8 cellular contexts compared by ENCODE assay signal in genomic region chr12:95473947-95474817, GRCh38. TPM values are rescaled to one million over a fixed set of nuclear protein-coding genes. Genes with fewer than 3 reads are reported as not detected.
A peak's percentile ranks its signal among the peaks of the same experiment; 100 is the strongest.
DNase-seq lines count a peak whose midpoint lies in the region; ATAC-seq, FAIRE-seq and TF ChIP-seq lines count a peak whose summit lies in the region.

TSS of gene METAP2 (plus strand) at chr12:95474152. CDS start at chr12:95474180, 28 bp downstream.

- peak within 1 kb of the TSS; percentile 91 for H3K27ac ChIP-seq in angular gyrus (ENCODE audit: low read depth, low read length)
- H3K27ac ChIP-seq in psoas muscle = peak within 1 kb of the TSS; percentile 100

- H3K9me3 ChIP-seq in psoas muscle = no peaks in the 10 kb centered on the region

- peak; percentile 87 to 96 for DNase-seq in NCI-H187 (lab: John Stamatoyannopoulos, UW)
- peak; percentile 72 to 95 (median 84) for DNase-seq in T-helper 2 cell
- DNase-seq in left ventricle myocardium superior = peak; percentile 98
- DNase-seq in psoas muscle = peak; percentile 98 to 99
- peak; percentile 92 for DNase-seq in urothelium cell line (ENCODE audit: low spot score)

- no peak for FAIRE-seq in urothelium cell line (lab: Jason Lieb, UNC)

- H3K4me1 ChIP-seq in psoas muscle = peaks cover 30% of the 10 kb centered on the region

- ATAC-seq in GM18498 (IDR thresholded peaks at IDR 0.05; ENCODE audit: unreplicated experiment) (peak; percentile 99), HG02938 (IDR thresholded peaks at IDR 0.05; ENCODE audit: unreplicated experiment) (peak; percentile 96), left ventricle myocardium superior (peak; percentile 100), psoas muscle (peak; percentile 98 to 99 (median 99))

- intact Hi-C loops in left ventricle myocardium superior (cut with micrococcal nuclease) (no loop called here), psoas muscle (cut with DNase I) (loop anchor here (5.0 kb wide), 2 partner anchors 87 to 402 kb away; partner anchors contain the start of gene NR2C1 (in 1 of the 2))

- peak within 1 kb of the TSS; percentile 99 for H3K4me3 ChIP-seq in psoas muscle

- 0 to 1% (median 0%) methylated on average over 54 of the region's 54 CpGs for WGBS in psoas muscle, 3 donors

- no peak for TF ChIP-seq CTCF in psoas muscle (IDR thresholded peaks at IDR 0.05)

- H3K27me3 ChIP-seq in psoas muscle (ENCODE audit: insufficient read depth in 3 of 3, low read length in 2 of 3) = no peaks in the 10 kb centered on the region

- H3K36me3 ChIP-seq in psoas muscle (ENCODE audit: insufficient read depth in 1 of 2, low read depth in 1 of 2) = peaks cover 2 to 33% of the 10 kb centered on the region in 2 donors

RNA-seq across cellular contexts. Expression of gene METAP2, which starts in this region (rescaled TPM):
- total RNA-seq in left ventricle myocardium superior (61.6 TPM), psoas muscle (10 to 100 TPM; 53.2 to 80.4 (median 69.6) TPM)
- polyA plus RNA-seq in psoas muscle = 100 to 1,000 TPM in 1 of 3 donors, 10 to 100 TPM in 2; 57.6 to 110 (median 88.5) TPM

Comparison
In these comparisons a context has a peak if more than half of its experiments do, and no peak if none do; other contexts are left out.
1. Peak in every context shown above with its lines: DNase-seq, ATAC-seq, H3K4me3 ChIP-seq and H3K27ac ChIP-seq.